In the genomic region with DNA sequence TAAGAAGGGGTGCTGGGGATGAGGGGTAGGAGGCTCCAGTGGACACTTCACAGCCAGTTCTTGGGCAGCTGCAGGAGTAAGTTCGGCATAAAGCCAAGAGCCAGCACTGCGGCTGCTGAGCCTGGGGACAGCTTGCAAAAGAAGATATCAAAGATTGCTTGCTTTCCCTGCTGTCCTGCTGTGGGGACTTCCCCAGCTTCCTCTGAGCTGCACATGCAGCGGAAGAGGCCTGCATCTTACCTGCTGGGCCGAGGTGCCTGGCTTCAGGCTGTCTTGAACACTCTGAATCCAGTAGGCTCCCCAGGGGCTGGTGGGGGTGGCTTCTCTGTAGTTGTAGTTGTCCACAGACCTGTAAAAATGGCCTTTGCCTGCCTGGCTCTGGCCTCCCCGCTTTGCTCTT, we compare ENCODE assay signal across 19 cellular contexts. TPM values are rescaled to one million over a fixed set of nuclear protein-coding genes. Genes with fewer than 3 reads are reported as not detected.
DNase-seq lines count a peak whose midpoint lies in the region; FAIRE-seq and TF ChIP-seq lines count a peak whose summit lies in the region.
"Had no signal": no experiment of that assay in that cellular context is flagged by ENCODE, and none has a peak within 500 bp of the region (broad histone marks: within the 10 kb centered on the region; RNA-seq: fewer than 3 reads in every experiment).

No MANE protein-coding gene starts in this region.

- H2AFZ ChIP-seq in osteoblast (ENCODE audit: low read length): no peak overlapping the region

- no peak for TF ChIP-seq CTCF in dorsolateral prefrontal cortex (IDR thresholded peaks at IDR 0.05 in 54 of 56, conservative IDR thresholded peaks at IDR 0.05 in 2 of 56; ENCODE audit: low read depth in 1 of 56, partially characterized antibody in 56 of 56)
- no peak for TF ChIP-seq CTCF in osteoblast (IDR thresholded peaks at IDR 0.05; ENCODE audit: extremely low read depth, low read depth, low read length)
- no peak for TF ChIP-seq CTCF in adrenal gland (IDR thresholded peaks at IDR 0.05)

- H3K4me3 ChIP-seq in dorsolateral prefrontal cortex (peak overlapping the region in 58 of 59 donors; percentile 19 to 73 (median 60)), osteoblast (ENCODE audit: insufficient read depth, low read length) (no peak overlapping the region), adrenal gland (no peak overlapping the region)
- H3K4me3 ChIP-seq: gastroesophageal sphincter, tibial artery had no signal

- H3K4me1 ChIP-seq in ES-I3 (ENCODE audit: insufficient read depth, low read length): peaks cover 7% of the 10 kb centered on the region
- no peaks in the 10 kb centered on the region for H3K4me1 ChIP-seq in osteoblast (ENCODE audit: insufficient read depth, low read length)
- H3K4me1 ChIP-seq in adrenal gland (replicated peaks in 1 of 2): peaks cover 0 to 3% of the 10 kb centered on the region in 2 donors

- FAIRE-seq in RCC 7860 (lab: Jason Lieb, UNC): no peak
- FAIRE-seq: endometrium had no signal

- peaks cover 0 to 7% (median 0%) of the 10 kb centered on the region in 45 donors for H3K27me3 ChIP-seq in dorsolateral prefrontal cortex
- peaks cover 32% of the 10 kb centered on the region for H3K27me3 ChIP-seq in osteoblast (ENCODE audit: insufficient read depth, low read length)
- peaks cover 7% of the 10 kb centered on the region for H3K27me3 ChIP-seq in adrenal gland

- intact Hi-C loops in dorsolateral prefrontal cortex (cut with DNase I) (no loop called here), adrenal gland (cut with DNase I) (no loop called here)

- H3K79me2 ChIP-seq in osteoblast (ENCODE audit: insufficient read depth, low read length): no peaks in the 10 kb centered on the region

- DNase-seq in NAMALWA (ENCODE audit: low spot score): peak; percentile 44
- no peak for DNase-seq in dorsolateral prefrontal cortex
- peak; percentile 57 for DNase-seq in osteoblast (ENCODE audit: insufficient read length, low spot score, missing footprints)
- DNase-seq in activated effector memory CD4-positive, alpha-beta T cell treated with Interleukin-2 at 50 U/mL for 16 hours: no peak
- DNase-seq in adrenal gland: no peak
- DNase-seq in RCC 7860 (ENCODE audit: low spot score): no peak
- DNase-seq: activated CD4-positive, alpha-beta T cell treated with anti-CD3 and anti-CD28 coated beads for 4 hours; activated naive CD8-positive, alpha-beta T cell treated with anti-CD3 and anti-CD28 coated beads, Interleukin-2, amount 10 ng/mL, durations not matched to agents 7 days and 5 days; GF-D8; NCI-H1048; tibial artery had no signal

- H3K27ac ChIP-seq in dorsolateral prefrontal cortex (peak overlapping the region in 47 of 59 donors; percentile 12 to 91 (median 79)), osteoblast (ENCODE audit: low read depth, low read length) (no peak overlapping the region), adrenal gland (peak overlapping the region in 1 of 5 donors; percentile 44)
- H3K27ac ChIP-seq: gastroesophageal sphincter, tibial artery had no signal

- 45 to 62% (median 55%) methylated on average over 5 of the region's 5 CpGs for WGBS in adrenal gland, 4 donors

- H3K36me3 ChIP-seq in ES-I3 (ENCODE audit: insufficient read depth, low read length) (no peaks in the 10 kb centered on the region), osteoblast (ENCODE audit: insufficient read depth, low read length) (no peaks in the 10 kb centered on the region), adrenal gland (replicated peaks in 1 of 2) (no peaks in the 10 kb centered on the region)
- H3K36me3 ChIP-seq: gastroesophageal sphincter, tibial artery had no signal

- TF ChIP-seq POLR2A in adrenal gland (IDR thresholded peaks at IDR 0.05): no peak

- H3K9me3 ChIP-seq in ES-I3 (ENCODE audit: control insufficient read depth, insufficient read depth, low read length): no peaks in the 10 kb centered on the region
- no peaks in the 10 kb centered on the region for H3K9me3 ChIP-seq in osteoblast (ENCODE audit: low read depth, low read length)
- H3K9me3 ChIP-seq in adrenal gland (replicated peaks in 1 of 3): no peaks in the 10 kb centered on the region
- H3K9me3 ChIP-seq: gastroesophageal sphincter, tibial artery had no signal

- no peaks in the 10 kb centered on the region for H4K20me1 ChIP-seq in osteoblast (ENCODE audit: insufficient read depth, low read length)

- no peak overlapping the region for H3K4me2 ChIP-seq in osteoblast (ENCODE audit: insufficient read depth, low read length)

- 0 out of 2 replicates have a peak overlapping the region, but pooled peaks have one; percentile 61 for H3K9ac ChIP-seq in ES-I3 (ENCODE audit: low read depth, low read length)

RNA-seq across cellular contexts. Expression of a gene that starts 1.3 kb away (rescaled TPM):
- 100 to 1,000 TPM; 128 to 561 (median 344) TPM for total RNA-seq in dorsolateral prefrontal cortex
- total RNA-seq in osteoblast: not detected in 2 replicates
- 1,000 to 10,000 TPM in 1 of 8 donors, 100 to 1,000 TPM in 3, 10 to 100 TPM in 2, under 1 TPM in 1, not detected in 1; 0.54 to 1,182 (median 101) TPM for total RNA-seq in adrenal gland
- 1,000 to 10,000 TPM; 1,038 to 3,883 (median 1,069) TPM for polyA plus RNA-seq in adrenal gland
- total RNA-seq: activated naive CD8-positive, alpha-beta T cell treated with anti-CD3 and anti-CD28 coated beads, Interleukin-2, amount 10 ng/mL, durations not matched to agents 7 days and 5 days; cardiac septum; CD4-positive, CD25-positive, alpha-beta regulatory T cell; kidney epithelial cell; pulmonary artery endothelial cell; T-helper 2 cell treated with Interferon-gamma antibody and Interleukin-4, amounts not matched to agents 100 ng/mL and 5 ng/mL, for 36 hours had no signal

Comparison
In these comparisons a context has a peak if more than half of its experiments do, and no peak if none do; other contexts are left out.
1. DNase-seq: peak in NAMALWA (single experiment) and osteoblast (single experiment); none in dorsolateral prefrontal cortex (0 of 10), activated effector memory CD4-positive, alpha-beta T cell treated with Interleukin-2 at 50 U/mL for 16 hours (single experiment), adrenal gland (0 of 7) and RCC 7860 (single experiment).
2. H3K4me3 ChIP-seq: peak in dorsolateral prefrontal cortex (58 of 59); none in osteoblast (single experiment) and adrenal gland (0 of 4).